Comparison of ENCODE assay signal across 10 cellular contexts in genomic region chr15:46304320-46304719, GRCh38.
A peak's percentile ranks its signal among the peaks of the same experiment; 100 is the strongest.
DNase-seq lines count a peak whose midpoint lies in the region; ATAC-seq and TF ChIP-seq lines count a peak whose summit lies in the region.
"Had no signal": no experiment of that assay in that cellular context is flagged by ENCODE, and none has a peak within 500 bp of the region (broad histone marks: within the 10 kb centered on the region; RNA-seq: fewer than 3 reads in every experiment).

No MANE protein-coding gene starts in this region.

- CTCF ChIA-PET in activated naive CD4-positive, alpha-beta T cell treated with anti-CD3 and anti-CD28 coated beads for 36 hours (lab: Charles Lee) = interaction anchor here (0.5 to 1.0 kb wide), 2 partner anchors 7 to 23 kb away, joined by 3 to 4 read pairs; no protein-coding TSS in a partner anchor

- no peak for ATAC-seq in HG03460 (IDR thresholded peaks at IDR 0.05; ENCODE audit: unreplicated experiment)

- peak; percentile 55 for TF ChIP-seq CTCF in Loucy (conservative IDR thresholded peaks at IDR 0.05; ENCODE audit: low read length)
- peak; percentile 61 for TF ChIP-seq CTCF in chondrocyte (IDR thresholded peaks at IDR 0.05)
- TF ChIP-seq CTCF in smooth muscle cell (IDR thresholded peaks at IDR 0.05; ENCODE audit: borderline replicate concordance, insufficient read depth, poor library complexity, severe bottlenecking) = peak; percentile 53

- H3K9me2 ChIP-seq in Loucy (replicated peaks; ENCODE audit: low read depth, low read length) = no peaks in the 10 kb centered on the region

- H3K4me3 Mint-ChIP-seq in activated naive CD4-positive, alpha-beta T cell treated with anti-CD3 and anti-CD28 coated beads for 36 hours = no peak overlapping the region
- H3K4me3 Mint-ChIP-seq in chondrocyte (ENCODE audit: unreplicated experiment) = no peak overlapping the region

- 78% methylated on average over 4 of the region's 4 CpGs for WGBS in smooth muscle cell (ENCODE audit: low lambda C conversion rate)

- no peaks in the 10 kb centered on the region for H3K9me3 ChIP-seq in Loucy (ENCODE audit: insufficient read depth, low read depth, low read length)
- no peaks in the 10 kb centered on the region for H3K9me3 ChIP-seq in smooth muscle cell (replicated peaks; ENCODE audit: low read depth)
- H3K9me3 ChIP-seq: Peyer's patch had no signal

- H2AFZ ChIP-seq in Loucy (ENCODE audit: low read length) (no peak overlapping the region), smooth muscle cell (ENCODE audit: low read depth) (no peak overlapping the region)

- H3K4me2 ChIP-seq in Loucy (ENCODE audit: low read depth, low read length, poor library complexity, severe bottlenecking) (no peak overlapping the region), smooth muscle cell (no peak overlapping the region)

- no peaks in the 10 kb centered on the region for H3K4me1 ChIP-seq in Loucy (ENCODE audit: insufficient read depth, low read length, poor library complexity, severe bottlenecking)
- no peaks in the 10 kb centered on the region for H3K4me1 ChIP-seq in smooth muscle cell (ENCODE audit: low read depth)
- H3K4me1 ChIP-seq: Peyer's patch had no signal

- H3K27me3 ChIP-seq in Loucy (ENCODE audit: insufficient read depth, low read length, poor library complexity, severe bottlenecking) = no peaks in the 10 kb centered on the region
- no peaks in the 10 kb centered on the region for H3K27me3 ChIP-seq in smooth muscle cell (ENCODE audit: low read depth)
- H3K27me3 ChIP-seq: Peyer's patch had no signal

- no peaks in the 10 kb centered on the region for H3K36me3 Mint-ChIP-seq in activated naive CD4-positive, alpha-beta T cell treated with anti-CD3 and anti-CD28 coated beads for 36 hours (ENCODE audit: low read depth)
- H3K36me3 Mint-ChIP-seq in chondrocyte (ENCODE audit: low read depth) = no peaks in the 10 kb centered on the region

- no peaks in the 10 kb centered on the region for H3F3A ChIP-seq in Loucy (ENCODE audit: low read depth)
- H3F3A ChIP-seq in smooth muscle cell (ENCODE audit: low read depth) = no peaks in the 10 kb centered on the region

- intact Hi-C loops in activated naive CD4-positive, alpha-beta T cell treated with anti-CD3 and anti-CD28 coated beads for 36 hours (cut with micrococcal nuclease) = no loop called here

- no peaks in the 10 kb centered on the region for H3K79me2 ChIP-seq in Loucy (ENCODE audit: insufficient read depth, low read length)
- no peaks in the 10 kb centered on the region for H3K79me2 ChIP-seq in smooth muscle cell (ENCODE audit: low read depth)

- DNase-seq in activated naive CD4-positive, alpha-beta T cell treated with anti-CD3 and anti-CD28 coated beads for 36 hours = peak; percentile 12
- DNase-seq in activated naive CD4-positive, alpha-beta T cell treated with anti-CD3 and anti-CD28 coated beads, Interleukin-2, amount 50 U/mL, for 16 hours = no peak
- DNase-seq in chondrocyte (ENCODE audit: low spot score) (no peak), smooth muscle cell (lab: John Stamatoyannopoulos, UW; ENCODE audit: unreplicated experiment) (no peak), anterior cingulate cortex (lab: John Stamatoyannopoulos, UW) (no peak)
- DNase-seq in activated CD8-positive, alpha-beta memory T cell treated with anti-CD3 and anti-CD28 coated beads for 24 hours = no peak
- DNase-seq: Peyer's patch; stimulated activated CD4-positive, alpha-beta T cell treated with anti-CD3 and anti-CD28 coated beads, Interleukin-1b, Interleukin-23, amount 100 ng/mL, for 48 hours had no signal

- H3K9me3 Mint-ChIP-seq in activated naive CD4-positive, alpha-beta T cell treated with anti-CD3 and anti-CD28 coated beads for 36 hours = no peaks in the 10 kb centered on the region
- no peaks in the 10 kb centered on the region for H3K9me3 Mint-ChIP-seq in chondrocyte (ENCODE audit: low read depth)

- no peaks in the 10 kb centered on the region for H3K4me1 Mint-ChIP-seq in activated naive CD4-positive, alpha-beta T cell treated with anti-CD3 and anti-CD28 coated beads for 36 hours (ENCODE audit: low read depth)
- no peaks in the 10 kb centered on the region for H3K4me1 Mint-ChIP-seq in chondrocyte (ENCODE audit: low read depth)

- H3K4me3 ChIP-seq in Loucy (ENCODE audit: low read length, poor library complexity, severe bottlenecking) = no peak overlapping the region
- H3K4me3 ChIP-seq in smooth muscle cell = no peak overlapping the region
- H3K4me3 ChIP-seq: Peyer's patch had no signal

- no peak overlapping the region for H3K27ac ChIP-seq in smooth muscle cell (ENCODE audit: low read depth)
- H3K27ac ChIP-seq: Peyer's patch had no signal

- peaks cover 4% of the 10 kb centered on the region for H3K27me3 Mint-ChIP-seq in activated naive CD4-positive, alpha-beta T cell treated with anti-CD3 and anti-CD28 coated beads for 36 hours (ENCODE audit: low read depth)
- peaks cover 3% of the 10 kb centered on the region for H3K27me3 Mint-ChIP-seq in chondrocyte (ENCODE audit: low read depth)

- no peaks in the 10 kb centered on the region for H4K20me1 ChIP-seq in Loucy (ENCODE audit: insufficient read depth, low read length, poor library complexity, severe bottlenecking)
- no peaks in the 10 kb centered on the region for H4K20me1 ChIP-seq in smooth muscle cell (ENCODE audit: low read depth)

- H3K27ac Mint-ChIP-seq in activated naive CD4-positive, alpha-beta T cell treated with anti-CD3 and anti-CD28 coated beads for 36 hours = no peak overlapping the region
- H3K27ac Mint-ChIP-seq in chondrocyte (ENCODE audit: unreplicated experiment) = no peak overlapping the region

- no peak overlapping the region for H3K9ac ChIP-seq in Loucy (ENCODE audit: low read depth, low read length, poor library complexity, severe bottlenecking)
- H3K9ac ChIP-seq in smooth muscle cell (ENCODE audit: low read depth) = no peak overlapping the region

- H3K36me3 ChIP-seq in Loucy (ENCODE audit: insufficient read depth, low read length) (no peaks in the 10 kb centered on the region), smooth muscle cell (ENCODE audit: low read depth) (no peaks in the 10 kb centered on the region)
- H3K36me3 ChIP-seq: Peyer's patch had no signal
